19 cellular contexts compared by ENCODE assay signal in genomic region chr7:138304071-138304320, GRCh38.
DNase-seq lines count a peak whose midpoint lies in the region; ATAC-seq and TF ChIP-seq lines count a peak whose summit lies in the region.
"Had no signal": no experiment of that assay in that cellular context is flagged by ENCODE, and none has a peak within 500 bp of the region (broad histone marks: within the 10 kb centered on the region; RNA-seq: fewer than 3 reads in every experiment).

No MANE protein-coding gene starts in this region.

- H3F3A ChIP-seq in PC-9 (ENCODE audit: insufficient read depth, low read depth), result peaks cover 19% of the 10 kb centered on the region

- H3K4me3 Mint-ChIP-seq in type B pancreatic cell, result peak overlapping the region; percentile 50
- H3K4me3 Mint-ChIP-seq: CD4-positive, CD25-positive, alpha-beta regulatory T cell; HFFc6 had no signal

- H3K4me3 ChIP-seq in HCT116 (replicated peaks in 1 of 2; ENCODE audit: low read depth in 1 of 2, low read length in 2 of 2) (no peak overlapping the region), PC-9 (no peak overlapping the region; the same call in 1 of the 2 replicates), left lung (no peak overlapping the region), Karpas-422 (ENCODE audit: low read length) (no peak overlapping the region)
- H3K4me3 ChIP-seq: SJCRH30 had no signal

- intact Hi-C loops in HCT116 (cut with micrococcal nuclease), result no loop called here
- intact Hi-C loops in PC-9 (cut with micrococcal nuclease; ENCODE audit: unreplicated experiment), result no loop called here
- intact Hi-C loops in left lung (cut with DNase I), result no loop called here

- no peaks in the 10 kb centered on the region for H3K27me3 ChIP-seq in HCT116 (ENCODE audit: insufficient read depth, low read length)
- H3K27me3 ChIP-seq in PC-9 (ENCODE audit: insufficient read depth, low read depth), result no peaks in the 10 kb centered on the region
- no peaks in the 10 kb centered on the region for H3K27me3 ChIP-seq in left lung
- no peaks in the 10 kb centered on the region for H3K27me3 ChIP-seq in Karpas-422 (ENCODE audit: low read length)
- H3K27me3 ChIP-seq: SJCRH30 had no signal

- H4K20me1 ChIP-seq in HCT116 (ENCODE audit: insufficient read depth) (no peaks in the 10 kb centered on the region), PC-9 (ENCODE audit: insufficient read depth) (no peaks in the 10 kb centered on the region), Karpas-422 (ENCODE audit: insufficient read depth, low read depth, low read length) (no peaks in the 10 kb centered on the region)

- TF ChIP-seq CTCF in HCT116 (IDR thresholded peaks at IDR 0.05 in 2 of 3, conservative IDR thresholded peaks at IDR 0.05 in 1 of 3; ENCODE audit: borderline replicate concordance in 1 of 3, insufficient read depth in 1 of 3, low read depth in 2 of 3, low read length in 2 of 3), result no peak
- TF ChIP-seq CTCF in PC-9 (conservative IDR thresholded peaks at IDR 0.05), result no peak
- TF ChIP-seq CTCF in left lung (IDR thresholded peaks at IDR 0.05), result no peak
- no peak for TF ChIP-seq CTCF in type B pancreatic cell (conservative IDR thresholded peaks at IDR 0.05)

- TF ChIP-seq POLR2A in HCT116 (IDR thresholded peaks at IDR 0.05; ENCODE audit: borderline replicate concordance, extremely low read depth, insufficient read depth, insufficient read length), result no peak

- no peaks in the 10 kb centered on the region for H3K27me3 Mint-ChIP-seq in type B pancreatic cell
- H3K27me3 Mint-ChIP-seq: CD4-positive, CD25-positive, alpha-beta regulatory T cell had no signal

- BruUV-seq in HCT116 (replicated peaks; lab: Mats Ljungman, UMichigan), result no TSS peak
- BruUV-seq in PC-9 (replicated peaks; lab: Mats Ljungman, UMichigan), result no TSS peak

- H3K9me3 ChIP-seq in HCT116 (ENCODE audit: control insufficient read depth in 1 of 2, insufficient read depth in 1 of 2, low read depth in 1 of 2, low read length in 2 of 2) (no peaks in the 10 kb centered on the region), PC-9 (ENCODE audit: insufficient read depth, low read depth) (peaks cover 21% of the 10 kb centered on the region), left lung (peaks cover 0 to 11% of the 10 kb centered on the region in 2 donors), Karpas-422 (ENCODE audit: low read length) (no peaks in the 10 kb centered on the region)
- H3K9me3 ChIP-seq: SJCRH30 had no signal

- POLR2A ChIA-PET in HCT116 (lab: Charles Lee) (no interaction called here), PC-9 (lab: Charles Lee; ENCODE audit: unreplicated experiment) (no interaction called here)

- CTCF ChIA-PET in HCT116 (lab: Charles Lee) (no interaction called here), PC-9 (lab: Charles Lee) (interaction anchor here (0.6 kb wide), 1 partner anchor 541 kb away, joined by 5 read pairs; no protein-coding TSS in a partner anchor)

- DNase-seq in HCT116 (ENCODE audit: low read depth, low spot score) (no peak), PC-9 (no peak), left lung (no peak), type B pancreatic cell (ENCODE audit: extremely low spot score, unreplicated experiment) (no peak), LoVo (ENCODE audit: low spot score) (no peak), Karpas-422 (no peak)
- no peak for DNase-seq in stimulated activated CD4-positive, alpha-beta T cell treated with anti-CD3 and anti-CD28 coated beads, Interleukin-4, amount 100 ng/mL, for 4 hours
- DNase-seq: CD4-positive, CD25-positive, alpha-beta regulatory T cell; COR-L47; GF-D8; HFFc6; NCI-H1092 treated with DMSO at 0.1 percent for 48 hours; NCI-H1436 treated with DMSO at 0.1 percent for 48 hours; NCI-H2029; NCI-H2227 treated with DMSO at 0.1 percent for 48 hours; NCI-H510A treated with DMSO at 0.1 percent for 48 hours; NCI-H748 treated with DMSO at 0.1 percent for 48 hours; SJCRH30 had no signal

- TF ChIP-seq RAD21 in HCT116 (IDR thresholded peaks at IDR 0.05; ENCODE audit: low read depth), result no peak

- peaks cover 5% of the 10 kb centered on the region for H3K36me3 Mint-ChIP-seq in type B pancreatic cell
- H3K36me3 Mint-ChIP-seq: CD4-positive, CD25-positive, alpha-beta regulatory T cell had no signal

- ATAC-seq in HCT116 (no peak), left lung (peak; percentile 29)
- ATAC-seq: Panc1 had no signal

- H3K9ac ChIP-seq in HCT116 (ENCODE audit: low read length), result no peak overlapping the region
- no peak overlapping the region for H3K9ac ChIP-seq in Karpas-422 (ENCODE audit: low read length)

- H3K27ac ChIP-seq in HCT116 (ENCODE audit: low read depth, low read length), result no peak overlapping the region
- H3K27ac ChIP-seq in PC-9, result peak overlapping the region; percentile 76
- no peak overlapping the region for H3K27ac ChIP-seq in left lung
- H3K27ac ChIP-seq in Karpas-422 (ENCODE audit: low read length), result no peak overlapping the region
- H3K27ac ChIP-seq: SJCRH30 had no signal

- no peaks in the 10 kb centered on the region for H3K9me3 Mint-ChIP-seq in type B pancreatic cell

- H2AFZ ChIP-seq in HCT116 (ENCODE audit: low read depth, low read length, poor library complexity, severe bottlenecking), result no peak overlapping the region
- H2AFZ ChIP-seq in PC-9, result no peak overlapping the region
- no peak overlapping the region for H2AFZ ChIP-seq in Karpas-422 (ENCODE audit: low read length)

- H3K4me2 ChIP-seq in HCT116 (ENCODE audit: low read length) (no peak overlapping the region), PC-9 (peak overlapping the region; percentile 59), Karpas-422 (ENCODE audit: low read depth, low read length, poor library complexity, severe bottlenecking) (no peak overlapping the region)

- H3K79me2 ChIP-seq in HCT116 (ENCODE audit: insufficient read depth, low read length), result no peaks in the 10 kb centered on the region
- H3K79me2 ChIP-seq in PC-9 (ENCODE audit: low read depth), result no peaks in the 10 kb centered on the region
- no peaks in the 10 kb centered on the region for H3K79me2 ChIP-seq in Karpas-422 (ENCODE audit: low read length)

- H3K9me2 ChIP-seq in HCT116 (ENCODE audit: insufficient read depth), result no peaks in the 10 kb centered on the region
- H3K9me2 ChIP-seq in PC-9 (ENCODE audit: insufficient read depth), result no peaks in the 10 kb centered on the region
- no peaks in the 10 kb centered on the region for H3K9me2 ChIP-seq in Karpas-422 (replicated peaks; ENCODE audit: insufficient read depth, low read length)

- H3K4me1 ChIP-seq in HCT116 (ENCODE audit: control insufficient read depth in 1 of 2, insufficient read depth in 2 of 2, low read length in 2 of 2) (no peaks in the 10 kb centered on the region), PC-9 (replicated peaks; ENCODE audit: insufficient read depth) (peaks cover 26% of the 10 kb centered on the region), left lung (no peaks in the 10 kb centered on the region), Karpas-422 (ENCODE audit: low read length) (no peaks in the 10 kb centered on the region)
- H3K4me1 ChIP-seq: SJCRH30 had no signal

- peaks cover 5% of the 10 kb centered on the region for H3K4me1 Mint-ChIP-seq in type B pancreatic cell (ENCODE audit: unreplicated experiment)
- H3K4me1 Mint-ChIP-seq: CD4-positive, CD25-positive, alpha-beta regulatory T cell had no signal

- peak overlapping the region; percentile 85 for H3K27ac Mint-ChIP-seq in type B pancreatic cell
- H3K27ac Mint-ChIP-seq: CD4-positive, CD25-positive, alpha-beta regulatory T cell; HFFc6 had no signal

- no peaks in the 10 kb centered on the region for H3K36me3 ChIP-seq in HCT116 (ENCODE audit: control insufficient read depth in 1 of 2, insufficient read depth in 2 of 2, low read length in 2 of 2)
- 0 out of 2 replicates have a peak, but pooled peaks cover 4% of the 10 kb centered on the region for H3K36me3 ChIP-seq in PC-9 (ENCODE audit: low read depth)
- H3K36me3 ChIP-seq in left lung, result no peaks in the 10 kb centered on the region
- no peaks in the 10 kb centered on the region for H3K36me3 ChIP-seq in Karpas-422 (ENCODE audit: insufficient read depth, low read length)
- H3K36me3 ChIP-seq: SJCRH30 had no signal

- RAD21 ChIA-PET in HCT116 (lab: Charles Lee; ENCODE audit: low non-redundant PET in 1 of 2, low total read pairs in 2 of 2, uncharacterized antibody in 2 of 2, unreplicated experiment in 2 of 2), result no interaction called here

TF ChIP-seq in HCT116, 20 proteins besides CTCF, POLR2A, EP300 and RAD21:
- 0 out of 2 replicates have a peak, but pooled peaks have one; percentile 28 for TF ChIP-seq SP1 (IDR thresholded peaks at IDR 0.05; ENCODE audit: low read depth)
- TF ChIP-seq CBX3 (IDR thresholded peaks at IDR 0.05; ENCODE audit: low read depth), result no peak
- TF ChIP-seq EZH2 (IDR thresholded peaks at IDR 0.05), result no peak
- TF ChIP-seq, protein P1, sequence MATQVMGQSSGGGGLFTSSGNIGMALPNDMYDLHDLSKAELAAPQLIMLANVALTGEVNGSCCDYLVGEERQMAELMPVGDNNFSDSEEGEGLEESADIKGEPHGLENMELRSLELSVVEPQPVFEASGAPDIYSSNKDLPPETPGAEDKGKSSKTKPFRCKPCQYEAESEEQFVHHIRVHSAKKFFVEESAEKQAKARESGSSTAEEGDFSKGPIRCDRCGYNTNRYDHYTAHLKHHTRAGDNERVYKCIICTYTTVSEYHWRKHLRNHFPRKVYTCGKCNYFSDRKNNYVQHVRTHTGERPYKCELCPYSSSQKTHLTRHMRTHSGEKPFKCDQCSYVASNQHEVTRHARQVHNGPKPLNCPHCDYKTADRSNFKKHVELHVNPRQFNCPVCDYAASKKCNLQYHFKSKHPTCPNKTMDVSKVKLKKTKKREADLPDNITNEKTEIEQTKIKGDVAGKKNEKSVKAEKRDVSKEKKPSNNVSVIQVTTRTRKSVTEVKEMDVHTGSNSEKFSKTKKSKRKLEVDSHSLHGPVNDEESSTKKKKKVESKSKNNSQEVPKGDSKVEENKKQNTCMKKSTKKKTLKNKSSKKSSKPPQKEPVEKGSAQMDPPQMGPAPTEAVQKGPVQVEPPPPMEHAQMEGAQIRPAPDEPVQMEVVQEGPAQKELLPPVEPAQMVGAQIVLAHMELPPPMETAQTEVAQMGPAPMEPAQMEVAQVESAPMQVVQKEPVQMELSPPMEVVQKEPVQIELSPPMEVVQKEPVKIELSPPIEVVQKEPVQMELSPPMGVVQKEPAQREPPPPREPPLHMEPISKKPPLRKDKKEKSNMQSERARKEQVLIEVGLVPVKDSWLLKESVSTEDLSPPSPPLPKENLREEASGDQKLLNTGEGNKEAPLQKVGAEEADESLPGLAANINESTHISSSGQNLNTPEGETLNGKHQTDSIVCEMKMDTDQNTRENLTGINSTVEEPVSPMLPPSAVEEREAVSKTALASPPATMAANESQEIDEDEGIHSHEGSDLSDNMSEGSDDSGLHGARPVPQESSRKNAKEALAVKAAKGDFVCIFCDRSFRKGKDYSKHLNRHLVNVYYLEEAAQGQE (IDR thresholded peaks at IDR 0.05; ENCODE audit: low read depth), result no peak
TF ChIP-seq in HCT116: peak in this region for 1.
